ENCODE assay signal across 1 cellular context in genomic region chr12:24415934-24416333, GRCh38.
TF ChIP-seq lines count a peak whose summit lies in the region.

No MANE protein-coding gene starts in this region.

TF ChIP-seq in GM23338, 12 proteins besides CTCF, POLR2A, EP300 and RAD21 (continued from another document):
- TF ChIP-seq, protein P1, sequence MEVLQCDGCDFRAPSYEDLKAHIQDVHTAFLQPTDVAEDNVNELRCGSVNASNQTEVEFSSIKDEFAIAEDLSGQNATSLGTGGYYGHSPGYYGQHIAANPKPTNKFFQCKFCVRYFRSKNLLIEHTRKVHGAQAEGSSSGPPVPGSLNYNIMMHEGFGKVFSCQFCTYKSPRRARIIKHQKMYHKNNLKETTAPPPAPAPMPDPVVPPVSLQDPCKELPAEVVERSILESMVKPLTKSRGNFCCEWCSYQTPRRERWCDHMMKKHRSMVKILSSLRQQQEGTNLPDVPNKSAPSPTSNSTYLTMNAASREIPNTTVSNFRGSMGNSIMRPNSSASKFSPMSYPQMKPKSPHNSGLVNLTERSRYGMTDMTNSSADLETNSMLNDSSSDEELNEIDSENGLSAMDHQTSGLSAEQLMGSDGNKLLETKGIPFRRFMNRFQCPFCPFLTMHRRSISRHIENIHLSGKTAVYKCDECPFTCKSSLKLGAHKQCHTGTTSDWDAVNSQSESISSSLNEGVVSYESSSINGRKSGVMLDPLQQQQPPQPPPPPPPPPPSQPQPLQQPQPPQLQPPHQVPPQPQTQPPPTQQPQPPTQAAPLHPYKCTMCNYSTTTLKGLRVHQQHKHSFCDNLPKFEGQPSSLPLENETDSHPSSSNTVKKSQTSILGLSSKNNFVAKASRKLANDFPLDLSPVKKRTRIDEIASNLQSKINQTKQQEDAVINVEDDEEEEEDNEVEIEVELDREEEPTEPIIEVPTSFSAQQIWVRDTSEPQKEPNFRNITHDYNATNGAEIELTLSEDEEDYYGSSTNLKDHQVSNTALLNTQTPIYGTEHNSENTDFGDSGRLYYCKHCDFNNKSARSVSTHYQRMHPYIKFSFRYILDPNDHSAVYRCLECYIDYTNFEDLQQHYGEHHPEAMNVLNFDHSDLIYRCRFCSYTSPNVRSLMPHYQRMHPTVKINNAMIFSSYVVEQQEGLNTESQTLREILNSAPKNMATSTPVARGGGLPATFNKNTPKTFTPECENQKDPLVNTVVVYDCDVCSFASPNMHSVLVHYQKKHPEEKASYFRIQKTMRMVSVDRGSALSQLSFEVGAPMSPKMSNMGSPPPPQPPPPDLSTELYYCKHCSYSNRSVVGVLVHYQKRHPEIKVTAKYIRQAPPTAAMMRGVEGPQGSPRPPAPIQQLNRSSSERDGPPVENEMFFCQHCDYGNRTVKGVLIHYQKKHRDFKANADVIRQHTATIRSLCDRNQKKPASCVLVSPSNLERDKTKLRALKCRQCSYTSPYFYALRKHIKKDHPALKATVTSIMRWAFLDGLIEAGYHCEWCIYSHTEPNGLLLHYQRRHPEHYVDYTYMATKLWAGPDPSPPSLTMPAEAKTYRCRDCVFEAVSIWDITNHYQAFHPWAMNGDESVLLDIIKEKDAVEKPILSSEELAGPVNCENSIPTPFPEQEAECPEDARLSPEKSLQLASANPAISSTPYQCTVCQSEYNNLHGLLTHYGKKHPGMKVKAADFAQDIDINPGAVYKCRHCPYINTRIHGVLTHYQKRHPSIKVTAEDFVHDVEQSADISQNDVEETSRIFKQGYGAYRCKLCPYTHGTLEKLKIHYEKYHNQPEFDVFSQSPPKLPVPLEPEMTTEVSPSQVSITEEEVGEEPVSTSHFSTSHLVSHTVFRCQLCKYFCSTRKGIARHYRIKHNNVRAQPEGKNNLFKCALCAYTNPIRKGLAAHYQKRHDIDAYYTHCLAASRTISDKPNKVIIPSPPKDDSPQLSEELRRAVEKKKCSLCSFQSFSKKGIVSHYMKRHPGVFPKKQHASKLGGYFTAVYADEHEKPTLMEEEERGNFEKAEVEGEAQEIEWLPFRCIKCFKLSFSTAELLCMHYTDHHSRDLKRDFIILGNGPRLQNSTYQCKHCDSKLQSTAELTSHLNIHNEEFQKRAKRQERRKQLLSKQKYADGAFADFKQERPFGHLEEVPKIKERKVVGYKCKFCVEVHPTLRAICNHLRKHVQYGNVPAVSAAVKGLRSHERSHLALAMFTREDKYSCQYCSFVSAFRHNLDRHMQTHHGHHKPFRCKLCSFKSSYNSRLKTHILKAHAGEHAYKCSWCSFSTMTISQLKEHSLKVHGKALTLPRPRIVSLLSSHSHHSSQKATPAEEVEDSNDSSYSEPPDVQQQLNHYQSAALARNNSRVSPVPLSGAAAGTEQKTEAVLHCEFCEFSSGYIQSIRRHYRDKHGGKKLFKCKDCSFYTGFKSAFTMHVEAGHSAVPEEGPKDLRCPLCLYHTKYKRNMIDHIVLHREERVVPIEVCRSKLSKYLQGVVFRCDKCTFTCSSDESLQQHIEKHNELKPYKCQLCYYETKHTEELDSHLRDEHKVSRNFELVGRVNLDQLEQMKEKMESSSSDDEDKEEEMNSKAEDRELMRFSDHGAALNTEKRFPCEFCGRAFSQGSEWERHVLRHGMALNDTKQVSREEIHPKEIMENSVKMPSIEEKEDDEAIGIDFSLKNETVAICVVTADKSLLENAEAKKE (CRISPR knock-in tag; IDR thresholded peaks at IDR 0.05), result no peak
- TF ChIP-seq, protein P2, sequence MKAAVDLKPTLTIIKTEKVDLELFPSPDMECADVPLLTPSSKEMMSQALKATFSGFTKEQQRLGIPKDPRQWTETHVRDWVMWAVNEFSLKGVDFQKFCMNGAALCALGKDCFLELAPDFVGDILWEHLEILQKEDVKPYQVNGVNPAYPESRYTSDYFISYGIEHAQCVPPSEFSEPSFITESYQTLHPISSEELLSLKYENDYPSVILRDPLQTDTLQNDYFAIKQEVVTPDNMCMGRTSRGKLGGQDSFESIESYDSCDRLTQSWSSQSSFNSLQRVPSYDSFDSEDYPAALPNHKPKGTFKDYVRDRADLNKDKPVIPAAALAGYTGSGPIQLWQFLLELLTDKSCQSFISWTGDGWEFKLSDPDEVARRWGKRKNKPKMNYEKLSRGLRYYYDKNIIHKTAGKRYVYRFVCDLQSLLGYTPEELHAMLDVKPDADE (IDR thresholded peaks at IDR 0.05), result no peak
- TF ChIP-seq EZH2 (IDR thresholded peaks at IDR 0.05; ENCODE audit: low read depth, unreplicated experiment) (no peak), REST (IDR thresholded peaks at IDR 0.05; ENCODE audit: unreplicated experiment) (no peak), POLR2AphosphoS5 (IDR thresholded peaks at IDR 0.05; ENCODE audit: low read depth) (no peak)
TF ChIP-seq in GM23338: peak in this region for 0.
